In genomic region chr10:97921581-97922377, GRCh38 we compare ENCODE assay signal across 13 cellular contexts.
DNase-seq lines count a peak whose midpoint lies in the region; ATAC-seq and TF ChIP-seq lines count a peak whose summit lies in the region.
"Had no signal": no experiment of that assay in that cellular context is flagged by ENCODE, and none has a peak within 500 bp of the region (broad histone marks: within the 10 kb centered on the region; RNA-seq: fewer than 3 reads in every experiment).

No MANE protein-coding gene starts in this region.

- no peaks in the 10 kb centered on the region for H3K36me3 ChIP-seq in MG63

- H3K9me3 ChIP-seq in MG63: no peaks in the 10 kb centered on the region

- H3K36me3 Mint-ChIP-seq in stimulated activated memory B cell treated with anti-CD40 and anti-IgM and Interleukin-4, amounts not matched to agents 10 μg/mL and 1 μg/mL and 100 μg/mL, for 72 hours: no peaks in the 10 kb centered on the region
- H3K36me3 Mint-ChIP-seq in natural killer cell: no peaks in the 10 kb centered on the region

- no peak overlapping the region for H3K27ac Mint-ChIP-seq in stimulated activated memory B cell treated with anti-CD40 and anti-IgM and Interleukin-4, amounts not matched to agents 10 μg/mL and 1 μg/mL and 100 μg/mL, for 72 hours
- H3K27ac Mint-ChIP-seq in natural killer cell: no peak overlapping the region
- H3K27ac Mint-ChIP-seq: activated CD8-positive, alpha-beta T cell treated with anti-CD3 and anti-CD28 coated beads, Interleukin-2, amount 10 ng/mL, durations not matched to agents 7 days and 5 days; dendritic cell treated with granulocyte-macrophage colony-stimulating factor and Interleukin-4, amounts not matched to agents 40 ng/mL and 50 ng/mL, for 4 days had no signal

- DNase-seq in COLO668 (lab: John Stamatoyannopoulos, UW; ENCODE audit: unreplicated experiment): peak; percentile 19
- peak; percentile 71 for DNase-seq in MG63
- DNase-seq in cerebellar nuclear complex (lab: John Stamatoyannopoulos, UW): peak; percentile 55 to 67
- no peak for DNase-seq in left lobe of liver (ENCODE audit: low spot score)
- no peak for DNase-seq in NCI-H1105 (lab: John Stamatoyannopoulos, UW)
- no peak for DNase-seq in natural killer cell
- DNase-seq: activated CD8-positive, alpha-beta T cell treated with anti-CD3 and anti-CD28 coated beads, Interleukin-2, amount 10 ng/mL, durations not matched to agents 7 days and 5 days; Calu3; HCEC 1CT; NCI-H510A treated with DMSO at 0.1 percent for 48 hours had no signal

- no peaks in the 10 kb centered on the region for H3K27me3 ChIP-seq in MG63

- intact Hi-C loops in natural killer cell (cut with micrococcal nuclease): no loop called here

- H3K9me3 Mint-ChIP-seq in stimulated activated memory B cell treated with anti-CD40 and anti-IgM and Interleukin-4, amounts not matched to agents 10 μg/mL and 1 μg/mL and 100 μg/mL, for 72 hours: peaks cover 5% of the 10 kb centered on the region
- no peaks in the 10 kb centered on the region for H3K9me3 Mint-ChIP-seq in natural killer cell
- H3K9me3 Mint-ChIP-seq: dendritic cell treated with granulocyte-macrophage colony-stimulating factor and Interleukin-4, amounts not matched to agents 40 ng/mL and 50 ng/mL, for 4 days had no signal

- H3K4me1 Mint-ChIP-seq in stimulated activated memory B cell treated with anti-CD40 and anti-IgM and Interleukin-4, amounts not matched to agents 10 μg/mL and 1 μg/mL and 100 μg/mL, for 72 hours: no peaks in the 10 kb centered on the region
- no peaks in the 10 kb centered on the region for H3K4me1 Mint-ChIP-seq in natural killer cell

- H3K27me3 Mint-ChIP-seq in stimulated activated memory B cell treated with anti-CD40 and anti-IgM and Interleukin-4, amounts not matched to agents 10 μg/mL and 1 μg/mL and 100 μg/mL, for 72 hours: peaks cover 50% of the 10 kb centered on the region
- peaks cover 20 to 31% of the 10 kb centered on the region in 2 donors for H3K27me3 Mint-ChIP-seq in natural killer cell (ENCODE audit: low read depth in 2 of 2)

- no peak overlapping the region for H3K4me3 Mint-ChIP-seq in stimulated activated memory B cell treated with anti-CD40 and anti-IgM and Interleukin-4, amounts not matched to agents 10 μg/mL and 1 μg/mL and 100 μg/mL, for 72 hours
- no peak overlapping the region for H3K4me3 Mint-ChIP-seq in natural killer cell
- H3K4me3 Mint-ChIP-seq: activated CD8-positive, alpha-beta T cell treated with anti-CD3 and anti-CD28 coated beads, Interleukin-2, amount 10 ng/mL, durations not matched to agents 7 days and 5 days; dendritic cell treated with granulocyte-macrophage colony-stimulating factor and Interleukin-4, amounts not matched to agents 40 ng/mL and 50 ng/mL, for 4 days had no signal

- no peak for TF ChIP-seq CTCF in natural killer cell (IDR thresholded peaks at IDR 0.05)

- ATAC-seq in left lobe of liver (peak; percentile 74), HG02610 (IDR thresholded peaks at IDR 0.05; ENCODE audit: unreplicated experiment) (no peak), natural killer cell (no peak)
- no peak for ATAC-seq in stimulated activated memory B cell treated with anti-CD40 and anti-IgM and Interleukin-4, amounts not matched to agents 10 μg/mL and 1 μg/mL and 100 μg/mL, for 72 hours
- ATAC-seq: activated CD8-positive, alpha-beta T cell treated with anti-CD3 and anti-CD28 coated beads, Interleukin-2, amount 10 ng/mL, durations not matched to agents 7 days and 5 days had no signal

- no peak overlapping the region for H3K4me3 ChIP-seq in MG63

Comparison
In these comparisons a context has a peak if more than half of its experiments do, and no peak if none do; other contexts are left out.
1. DNase-seq: peak in COLO668 (single experiment), MG63 (single experiment) and cerebellar nuclear complex (2 of 2); none in left lobe of liver (single experiment), NCI-H1105 (single experiment) and natural killer cell (single experiment).